ENCODE assay signal across 11 cellular contexts in genomic region chr2:241598487-241598886, GRCh38. TPM values are rescaled to one million over a fixed set of nuclear protein-coding genes. Genes with fewer than 3 reads are reported as not detected.
DNase-seq lines count a peak whose midpoint lies in the region; ATAC-seq and TF ChIP-seq lines count a peak whose summit lies in the region.
"Had no signal": no experiment of that assay in that cellular context is flagged by ENCODE, and none has a peak within 500 bp of the region (broad histone marks: within the 10 kb centered on the region; RNA-seq: fewer than 3 reads in every experiment).

No MANE protein-coding gene starts in this region.

- no peak overlapping the region for H3K4me3 Mint-ChIP-seq in activated B cell treated with CpG ODN at 0.5 μM for 24 hours
- H3K4me3 Mint-ChIP-seq in activated CD4-positive, alpha-beta memory T cell treated with anti-CD3 and anti-CD28 coated beads for 36 hours = no peak overlapping the region
- H3K4me3 Mint-ChIP-seq: activated T-helper 17 cell treated with anti-CD3 and anti-CD28 coated beads, Interleukin-2, amount 50 U/mL, for 72 hours; IgD-negative memory B cell; T-cell had no signal

- H3K9ac ChIP-seq in Karpas-422 (ENCODE audit: low read length) = no peak overlapping the region

- ATAC-seq in activated B cell treated with CpG ODN at 0.5 μM for 24 hours (ENCODE audit: low read depth) (peak; percentile 37), lower lobe of right lung (peak; percentile 54 to 77), GM21360 (IDR thresholded peaks at IDR 0.05; ENCODE audit: unreplicated experiment) (no peak)
- ATAC-seq: activated T-helper 17 cell treated with anti-CD3 and anti-CD28 coated beads, Interleukin-2, amount 50 U/mL, for 72 hours had no signal

- POLR2A ChIA-PET in activated B cell treated with CpG ODN at 0.5 μM for 24 hours (lab: Charles Lee) = interaction anchor here (0.6 kb wide), 1 partner anchor 486 kb away, joined by 4 read pairs; no protein-coding TSS in a partner anchor
- POLR2A ChIA-PET in activated CD4-positive, alpha-beta memory T cell treated with anti-CD3 and anti-CD28 coated beads for 36 hours (lab: Charles Lee) = no interaction called here

- no peak overlapping the region for H3K27ac ChIP-seq in Karpas-422 (ENCODE audit: low read length)
- H3K27ac ChIP-seq in lower lobe of right lung = no peak overlapping the region

- CTCF ChIA-PET in activated B cell treated with CpG ODN at 0.5 μM for 24 hours (lab: Charles Lee) = interaction anchor here (0.9 kb wide), 1 partner anchor 615 kb away, joined by 3 read pairs; no protein-coding TSS in a partner anchor
- CTCF ChIA-PET in activated CD4-positive, alpha-beta memory T cell treated with anti-CD3 and anti-CD28 coated beads for 36 hours (lab: Charles Lee) = no interaction called here

- H3K4me1 Mint-ChIP-seq in activated B cell treated with CpG ODN at 0.5 μM for 24 hours = no peaks in the 10 kb centered on the region
- no peaks in the 10 kb centered on the region for H3K4me1 Mint-ChIP-seq in activated CD4-positive, alpha-beta memory T cell treated with anti-CD3 and anti-CD28 coated beads for 36 hours (ENCODE audit: low read depth)
- H3K4me1 Mint-ChIP-seq: activated T-helper 17 cell treated with anti-CD3 and anti-CD28 coated beads, Interleukin-2, amount 50 U/mL, for 72 hours; T-cell had no signal

- H3K36me3 ChIP-seq in Karpas-422 (ENCODE audit: insufficient read depth, low read length) (peaks cover 10% of the 10 kb centered on the region; the same call in 1 of the 2 replicates), lower lobe of right lung (peaks cover 94% of the 10 kb centered on the region)

- no peaks in the 10 kb centered on the region for H3K9me3 Mint-ChIP-seq in activated B cell treated with CpG ODN at 0.5 μM for 24 hours
- no peaks in the 10 kb centered on the region for H3K9me3 Mint-ChIP-seq in activated CD4-positive, alpha-beta memory T cell treated with anti-CD3 and anti-CD28 coated beads for 36 hours
- H3K9me3 Mint-ChIP-seq: activated T-helper 17 cell treated with anti-CD3 and anti-CD28 coated beads, Interleukin-2, amount 50 U/mL, for 72 hours; IgD-negative memory B cell; T-cell had no signal

- H2AFZ ChIP-seq in Karpas-422 (ENCODE audit: low read length) = no peak overlapping the region

- no peaks in the 10 kb centered on the region for H3K9me2 ChIP-seq in Karpas-422 (replicated peaks; ENCODE audit: insufficient read depth, low read length)

- H3K27me3 ChIP-seq in Karpas-422 (ENCODE audit: low read length) (no peaks in the 10 kb centered on the region), lower lobe of right lung (ENCODE audit: low read depth) (no peaks in the 10 kb centered on the region)

- H3K4me1 ChIP-seq in Karpas-422 (ENCODE audit: low read length) = no peaks in the 10 kb centered on the region
- no peaks in the 10 kb centered on the region for H3K4me1 ChIP-seq in lower lobe of right lung

- DNase-seq in G401 (ENCODE audit: low spot score) = peak; percentile 79
- DNase-seq in Karpas-422 = peak; percentile 48
- DNase-seq in activated B cell treated with CpG ODN at 0.5 μM for 24 hours = no peak
- no peak for DNase-seq in lower lobe of right lung
- DNase-seq in activated CD4-positive, CD25-positive, alpha-beta regulatory T cell treated with anti-CD3 and anti-CD28 coated beads, Interleukin-2, amount 50 U/mL, for 72 hours = no peak
- DNase-seq in activated CD4-positive, alpha-beta memory T cell treated with anti-CD3 and anti-CD28 coated beads for 36 hours = no peak
- no peak for DNase-seq in stimulated activated CD4-positive, alpha-beta T cell treated with anti-CD3 and anti-CD28 coated beads, Interleukin-2, amount 100 ng/mL, for 48 hours

- in situ Hi-C loops in G401 (cut with HindIII; ENCODE audit: low sequenced_read_pairs) = no loop called here

- H4K20me1 ChIP-seq in Karpas-422 (ENCODE audit: insufficient read depth, low read depth, low read length) = no peaks in the 10 kb centered on the region

- intact Hi-C loops in activated B cell treated with CpG ODN at 0.5 μM for 24 hours (cut with micrococcal nuclease) (no loop called here), lower lobe of right lung (cut with DNase I) (no loop called here)
- intact Hi-C loops in activated CD4-positive, alpha-beta memory T cell treated with anti-CD3 and anti-CD28 coated beads for 36 hours (cut with micrococcal nuclease) = no loop called here

- H3K4me3 ChIP-seq in Karpas-422 (ENCODE audit: low read length) (no peak overlapping the region), lower lobe of right lung (no peak overlapping the region)

- H3K27ac Mint-ChIP-seq in activated B cell treated with CpG ODN at 0.5 μM for 24 hours = no peak overlapping the region
- no peak overlapping the region for H3K27ac Mint-ChIP-seq in activated CD4-positive, alpha-beta memory T cell treated with anti-CD3 and anti-CD28 coated beads for 36 hours
- H3K27ac Mint-ChIP-seq: activated T-helper 17 cell treated with anti-CD3 and anti-CD28 coated beads, Interleukin-2, amount 50 U/mL, for 72 hours; IgD-negative memory B cell; T-cell had no signal

- no peaks in the 10 kb centered on the region for H3K27me3 Mint-ChIP-seq in activated B cell treated with CpG ODN at 0.5 μM for 24 hours
- H3K27me3 Mint-ChIP-seq in activated CD4-positive, alpha-beta memory T cell treated with anti-CD3 and anti-CD28 coated beads for 36 hours = no peaks in the 10 kb centered on the region
- H3K27me3 Mint-ChIP-seq: activated T-helper 17 cell treated with anti-CD3 and anti-CD28 coated beads, Interleukin-2, amount 50 U/mL, for 72 hours; IgD-negative memory B cell; T-cell had no signal

- no peaks in the 10 kb centered on the region for H3K79me2 ChIP-seq in Karpas-422 (ENCODE audit: low read length)

- H3K9me3 ChIP-seq in Karpas-422 (ENCODE audit: low read length) (no peaks in the 10 kb centered on the region), lower lobe of right lung (no peaks in the 10 kb centered on the region)

- TF ChIP-seq CTCF in activated B cell treated with CpG ODN at 0.5 μM for 24 hours (IDR thresholded peaks at IDR 0.05) = no peak
- peak; percentile 28 for TF ChIP-seq CTCF in lower lobe of right lung (IDR thresholded peaks at IDR 0.05)

- H3K36me3 Mint-ChIP-seq in activated B cell treated with CpG ODN at 0.5 μM for 24 hours (ENCODE audit: low read depth) = peaks cover 69% of the 10 kb centered on the region
- H3K36me3 Mint-ChIP-seq in activated CD4-positive, alpha-beta memory T cell treated with anti-CD3 and anti-CD28 coated beads for 36 hours = peaks cover 19% of the 10 kb centered on the region

- H3K4me2 ChIP-seq in Karpas-422 (ENCODE audit: low read depth, low read length, poor library complexity, severe bottlenecking) = no peak overlapping the region

RNA-seq across cellular contexts. Expression of gene THAP4, which starts 38.5 kb away (rescaled TPM):
- total RNA-seq in G401 (2014; rRNA removed; shearing (Covaris generic)) = 85.0 and 86.2 TPM in 2 replicates
- total RNA-seq in Karpas-422 (2014; rRNA removed; shearing (Covaris generic); ENCODE audit: low replicate concordance) = 45.4 and 107 TPM in 2 replicates
- 23.7 and 26.7 TPM in 2 replicates for total RNA-seq in activated B cell treated with CpG ODN at 0.5 μM for 24 hours
- total RNA-seq in lower lobe of right lung = 39.8 TPM
- 10 to 100 TPM; 43.7 to 44.5 TPM for total RNA-seq in activated CD4-positive, alpha-beta memory T cell treated with anti-CD3 and anti-CD28 coated beads for 36 hours

RNA-seq across cellular contexts. Expression of gene ATG4B, which starts 39.0 kb away (rescaled TPM):
- 71.2 and 118 TPM in 2 replicates for total RNA-seq in G401 (2014; rRNA removed; shearing (Covaris generic))
- total RNA-seq in Karpas-422 (2014; rRNA removed; shearing (Covaris generic); ENCODE audit: low replicate concordance) = 63.9 and 66.6 TPM in 2 replicates
- total RNA-seq in activated B cell treated with CpG ODN at 0.5 μM for 24 hours (92.6 and 101 TPM in 2 replicates), lower lobe of right lung (62.7 TPM)
- 10 to 100 TPM; 85.0 to 85.9 TPM for total RNA-seq in activated CD4-positive, alpha-beta memory T cell treated with anti-CD3 and anti-CD28 coated beads for 36 hours

RNA-seq across cellular contexts. Expression of gene BOK, which starts 39.9 kb away (rescaled TPM):
- 26.9 and 36.3 TPM in 2 replicates for total RNA-seq in G401 (2014; rRNA removed; shearing (Covaris generic))
- total RNA-seq in Karpas-422 (2014; rRNA removed; shearing (Covaris generic); ENCODE audit: low replicate concordance) = not detected in 2 replicates
- total RNA-seq in activated B cell treated with CpG ODN at 0.5 μM for 24 hours = 0.10 TPM in 1 of 2 replicates, not detected in the other
- total RNA-seq in lower lobe of right lung = 44.2 TPM
- total RNA-seq in activated CD4-positive, alpha-beta memory T cell treated with anti-CD3 and anti-CD28 coated beads for 36 hours = under 1 TPM; 0.07 to 0.10 TPM

Comparison
In these comparisons a context has a peak if more than half of its experiments do, and no peak if none do; other contexts are left out.
1. DNase-seq: peak in G401 (single experiment) and Karpas-422 (single experiment); none in activated B cell treated with CpG ODN at 0.5 μM for 24 hours (single experiment), lower lobe of right lung (single experiment), activated CD4-positive, CD25-positive, alpha-beta regulatory T cell treated with anti-CD3 and anti-CD28 coated beads, Interleukin-2, amount 50 U/mL, for 72 hours (single experiment), activated CD4-positive, alpha-beta memory T cell treated with anti-CD3 and anti-CD28 coated beads for 36 hours (single experiment) and stimulated activated CD4-positive, alpha-beta T cell treated with anti-CD3 and anti-CD28 coated beads, Interleukin-2, amount 100 ng/mL, for 48 hours (0 of 2).
2. RNA of gene BOK, which starts 39.9 kb away (total RNA-seq): 44.2 TPM in lower lobe of right lung (single experiment) and 26.9 to 36.3 TPM in G401; 0.07 to 0.10 TPM in activated CD4-positive, alpha-beta memory T cell treated with anti-CD3 and anti-CD28 coated beads for 36 hours, not detected in Karpas-422 and 0.10 TPM in activated B cell treated with CpG ODN at 0.5 μM for 24 hours; every median in the first group is over 10 times any median in the second.